ENCODE assay signal across 8 cellular contexts in genomic region chr2:98445167-98445522, GRCh38. TPM values are rescaled to one million over a fixed set of nuclear protein-coding genes. Genes with fewer than 3 reads are reported as not detected.
DNase-seq lines count a peak whose midpoint lies in the region; ATAC-seq and TF ChIP-seq lines count a peak whose summit lies in the region.

No MANE protein-coding gene starts in this region.

- TF ChIP-seq POLR2A in suprapubic skin (IDR thresholded peaks at IDR 0.05), result no peak

- peaks cover 0 to 4% (median 3%) of the 10 kb centered on the region in 5 experiments for H3K9me3 Mint-ChIP-seq in brain

- TF ChIP-seq CTCF in KMS-11 (conservative IDR thresholded peaks at IDR 0.05; ENCODE audit: low read depth, low read length) (no peak), brain (conservative IDR thresholded peaks at IDR 0.05) (no peak), suprapubic skin (IDR thresholded peaks at IDR 0.05) (no peak)

- no peak overlapping the region for H2AFZ ChIP-seq in KMS-11 (ENCODE audit: low read depth)

- H3K9me3 ChIP-seq in suprapubic skin, result no peaks in the 10 kb centered on the region

- WGBS in suprapubic skin, result 0% methylated on average over 6 of the region's 33 CpGs

- no peaks in the 10 kb centered on the region for H3K36me3 Mint-ChIP-seq in brain

- peaks cover 47% of the 10 kb centered on the region for H3K4me1 ChIP-seq in KMS-11 (ENCODE audit: low read depth, poor library complexity, severe bottlenecking)
- peaks cover 21% of the 10 kb centered on the region for H3K4me1 ChIP-seq in suprapubic skin

- H4K20me1 ChIP-seq in KMS-11 (ENCODE audit: insufficient read depth), result no peaks in the 10 kb centered on the region

- peaks cover 52% of the 10 kb centered on the region for H3K4me1 Mint-ChIP-seq in brain

- intact Hi-C loops in left colon (cut with DNase I, micrococcal nuclease), result no loop called here
- intact Hi-C loops in posterior vena cava (cut with DNase I), result no loop called here

- H3K27me3 Mint-ChIP-seq in brain, result peaks cover 16% of the 10 kb centered on the region

- peak overlapping the region; percentile 93 to 98 (median 95) for H3K27ac Mint-ChIP-seq in brain

- H3K79me2 ChIP-seq in KMS-11 (ENCODE audit: insufficient read depth, low read depth), result peaks cover 60% of the 10 kb centered on the region

- H3K4me3 Mint-ChIP-seq in brain, result peak overlapping the region; percentile 90 to 98 (median 96)

- peak overlapping the region; percentile 49 for H3K9ac ChIP-seq in KMS-11

- peak overlapping the region; percentile 58 for H3K4me3 ChIP-seq in KMS-11 (IDR thresholded peaks at IDR 0.05; ENCODE audit: insufficient read depth, low read depth, low read length)
- peak overlapping the region; percentile 86 for H3K4me3 ChIP-seq in suprapubic skin

- H3K27me3 ChIP-seq in KMS-11 (ENCODE audit: insufficient read depth, low read depth) (no peaks in the 10 kb centered on the region), suprapubic skin (no peaks in the 10 kb centered on the region)

- DNase-seq in EL, result peak; percentile 23
- peak in 1 of 2 donors; percentile 50 for DNase-seq in left colon
- DNase-seq in suprapubic skin (ENCODE audit: low spot score in 2 of 2), result no peak
- DNase-seq in cortex of kidney (lab: John Stamatoyannopoulos, UW), result no peak
- DNase-seq in posterior vena cava (ENCODE audit: low spot score), result no peak

- ATAC-seq in GM21515 (IDR thresholded peaks at IDR 0.05; ENCODE audit: unreplicated experiment), result peak; percentile 30
- ATAC-seq in left colon, result peak; percentile 45

- H3K27ac ChIP-seq in KMS-11, result peak overlapping the region; percentile 53
- H3K27ac ChIP-seq in suprapubic skin, result peak overlapping the region; percentile 66

- TF ChIP-seq EP300 in suprapubic skin (IDR thresholded peaks at IDR 0.05), result no peak

- H3K4me2 ChIP-seq in KMS-11, result peak overlapping the region; percentile 72

- no peaks in the 10 kb centered on the region for H3K36me3 ChIP-seq in KMS-11 (ENCODE audit: insufficient read depth)
- H3K36me3 ChIP-seq in suprapubic skin, result no peaks in the 10 kb centered on the region

RNA-seq across cellular contexts. Expression of gene INPP4A, which starts 0.5 kb away (rescaled TPM):
- polyA plus RNA-seq in brain (ENCODE audit: insufficient read depth, low read depth, low replicate concordance), result 11.1 TPM
- total RNA-seq in left colon (10 to 100 TPM; 14.3 to 19.1 TPM), suprapubic skin (10 to 100 TPM; 13.6 to 25.2 (median 17.2) TPM), posterior vena cava (10 to 100 TPM; 31.5 to 42.9 TPM)
